ENCODE assay signal across 25 cellular contexts in the genomic region with DNA sequence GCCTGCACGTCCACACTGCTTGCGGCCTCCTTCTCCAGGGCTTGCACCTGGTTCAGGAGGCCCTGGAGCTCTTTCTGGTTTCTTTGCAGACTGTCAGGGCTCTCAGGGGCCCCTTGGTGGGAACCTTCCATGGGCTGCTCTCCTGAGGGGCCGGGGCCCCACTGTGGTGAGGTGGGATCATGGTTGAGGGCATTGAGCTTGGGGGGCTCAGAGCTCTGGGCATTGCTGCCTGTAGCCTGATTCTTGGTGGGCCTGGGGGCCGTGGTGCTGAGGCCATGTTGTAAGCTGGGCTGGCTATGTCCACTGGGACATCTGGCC. TPM values are rescaled to one million over a fixed set of nuclear protein-coding genes. Genes with fewer than 3 reads are reported as not detected.
"Had no signal": no experiment of that assay in that cellular context is flagged by ENCODE, and none has a peak within 500 bp of the region (broad histone marks: within the 10 kb centered on the region; RNA-seq: fewer than 3 reads in every experiment).

No MANE protein-coding gene starts in this region.

- H3K27ac ChIP-seq: epithelial cell of prostate, neural progenitor cell, parathyroid adenoma, prostate gland, sigmoid colon, tibial artery had no signal

- DNase-seq: effector memory CD8-positive, alpha-beta T cell; glutamatergic neuron; immature natural killer cell; kidney; left cardiac atrium; mesenchymal stem cell; midbrain; occipital lobe; retina; sigmoid colon; small intestine; stimulated activated CD4-positive, alpha-beta T cell treated with anti-CD3 and anti-CD28 coated beads, Interleukin-12 subunit alpha, Interleukin-12 subunit beta, amount 100 ng/mL, for 4 hours; stimulated activated CD4-positive, alpha-beta T cell treated with anti-CD3 and anti-CD28 coated beads, Interleukin-2, amount 100 ng/mL, for 48 hours; tibial artery had no signal

- H3K9ac ChIP-seq: neural progenitor cell, parathyroid adenoma had no signal

- H3K4me1 ChIP-seq: prostate gland had no signal

- H3K4me3 ChIP-seq: esophagus muscularis mucosa, gastroesophageal sphincter, lung, neural progenitor cell, prostate gland, sigmoid colon, tibial artery had no signal

- ATAC-seq: effector memory CD8-positive, alpha-beta T cell; gastroesophageal sphincter; left cardiac atrium; left ventricle myocardium superior; natural killer cell treated with Interleukin-12 subunit alpha and Interleukin-12 subunit beta and Interleukin-15 and Interleukin-18, amount 100 ng/mL, for 72 hours had no signal

- H3K27me3 ChIP-seq: esophagus muscularis mucosa, gastroesophageal sphincter, sigmoid colon, tibial artery had no signal

- H3K36me3 ChIP-seq: gastroesophageal sphincter, neural progenitor cell, prostate gland, sigmoid colon, tibial artery had no signal

- H3K9me3 ChIP-seq: esophagus muscularis mucosa, gastroesophageal sphincter, prostate gland, sigmoid colon, tibial artery had no signal

RNA-seq across cellular contexts. Expression of gene XIRP1, which starts 7.5 kb away (rescaled TPM):
- total RNA-seq: fibroblast of villous mesenchyme, occipital lobe, temporal lobe had no signal
